Comparison of ENCODE assay signal across 8 cellular contexts in genomic region chr20:58179432-58180099, GRCh38. TPM values are rescaled to one million over a fixed set of nuclear protein-coding genes. Genes with fewer than 3 reads are reported as not detected.
A peak's percentile ranks its signal among the peaks of the same experiment; 100 is the strongest.
DNase-seq lines count a peak whose midpoint lies in the region; ATAC-seq and TF ChIP-seq lines count a peak whose summit lies in the region.

No MANE protein-coding gene starts in this region.

- ATAC-seq in GM21528 (IDR thresholded peaks at IDR 0.05; ENCODE audit: low FRiP score, unreplicated experiment): no peak

- CTCF ChIA-PET in MCF 10A (lab: Yijun Ruan, JAX): interaction anchor here (0.6 to 5.1 kb wide), 27 partner anchors 9 to 1010 kb away, joined by 3 to 54 read pairs (median 4); partner anchors contain the start of gene ZBP1

- peak; percentile 94 for TF ChIP-seq CTCF in WI38 (IDR thresholded peaks at IDR 0.05; ENCODE audit: low read depth, low read length)
- peak; percentile 99 for TF ChIP-seq CTCF in MCF 10A (IDR thresholded peaks at IDR 0.05; ENCODE audit: unreplicated experiment)

- intact Hi-C loops in MCF 10A (cut with micrococcal nuclease): loop anchor here (1.0 to 2.0 kb wide), 5 partner anchors 92 to 582 kb away; no protein-coding TSS in a partner anchor

- H3K4me1 Mint-ChIP-seq in MCF 10A (ENCODE audit: insufficient read depth, unreplicated experiment): no peaks in the 10 kb centered on the region

- H3K4me3 ChIP-seq in WI38 (ENCODE audit: low read depth, low read length): peak overlapping the region; percentile 23

- no peak overlapping the region for H3K4me3 Mint-ChIP-seq in MCF 10A (ENCODE audit: unreplicated experiment)

- BruUV-seq in MCF 10A (replicated peaks; lab: Mats Ljungman, UMichigan): no TSS peak

- H3K27ac Mint-ChIP-seq in MCF 10A (ENCODE audit: low read depth, unreplicated experiment): no peak overlapping the region

- H3K27me3 Mint-ChIP-seq in MCF 10A (ENCODE audit: insufficient read depth, unreplicated experiment): peaks cover 32% of the 10 kb centered on the region

- no peaks in the 10 kb centered on the region for H3K36me3 Mint-ChIP-seq in MCF 10A (ENCODE audit: insufficient read depth, unreplicated experiment)

- DNase-seq in NCI-H446 (lab: John Stamatoyannopoulos, UW) (peak; percentile 18 to 65), NCI-H446 treated with DMSO at 0.1 percent for 48 hours (lab: John Stamatoyannopoulos, UW) (no peak), M059J (ENCODE audit: low read depth) (peak; percentile 52), MCF 10A (ENCODE audit: unreplicated experiment) (peak; percentile 40), inferior parietal cortex (ENCODE audit: extremely low spot score) (peak; percentile 71)
- DNase-seq in stimulated activated CD4-positive, alpha-beta T cell treated with anti-CD3 and anti-CD28 coated beads, Interleukin-15, amount 100 ng/mL, for 1 hour (ENCODE audit: low read depth in 1 of 2, low spot score in 1 of 2): peak; percentile 40 to 64

- H3K9me3 Mint-ChIP-seq in MCF 10A (ENCODE audit: unreplicated experiment): peaks cover 11% of the 10 kb centered on the region

- POLR2A ChIA-PET in MCF 10A (lab: Yijun Ruan, JAX): no interaction called here

RNA-seq across cellular contexts. Expression of gene ANKRD60, which starts 48.9 kb away (rescaled TPM):
- total RNA-seq in M059J (2014; rRNA removed; shearing (Covaris generic)): not detected in 2 replicates
- not detected in 2 replicates for total RNA-seq in MCF 10A (2022)
